Comparison of ENCODE assay signal across 9 cellular contexts in genomic region chr11:85826096-85826855, GRCh38. TPM values are rescaled to one million over a fixed set of nuclear protein-coding genes. Genes with fewer than 3 reads are reported as not detected.
DNase-seq lines count a peak whose midpoint lies in the region; ATAC-seq and TF ChIP-seq lines count a peak whose summit lies in the region.
"Had no signal": no experiment of that assay in that cellular context is flagged by ENCODE, and none has a peak within 500 bp of the region (broad histone marks: within the 10 kb centered on the region; RNA-seq: fewer than 3 reads in every experiment).

No MANE protein-coding gene starts in this region.

- H3K4me2 ChIP-seq in PC-3 (ENCODE audit: low read length): peak overlapping the region; percentile 75

- no peaks in the 10 kb centered on the region for H3K9me2 ChIP-seq in PC-3 (replicated peaks; ENCODE audit: low read length)

- peaks cover 74% of the 10 kb centered on the region for H3K4me1 ChIP-seq in PC-3 (ENCODE audit: insufficient read depth, low read length)

- no peaks in the 10 kb centered on the region for H3K27me3 ChIP-seq in PC-3 (ENCODE audit: low read length)

- CTCF ChIA-PET in Calu3 (lab: Charles Lee): no interaction called here
- CTCF ChIA-PET in PC-3 (lab: Charles Lee): interaction anchor here (0.6 to 1.0 kb wide), 3 partner anchors 12 to 131 kb away, joined by 3 to 4 read pairs (median 4); no protein-coding TSS in a partner anchor

- no peaks in the 10 kb centered on the region for H4K20me1 ChIP-seq in PC-3 (ENCODE audit: low read length)

- POLR2A ChIA-PET in PC-3 (lab: Charles Lee; ENCODE audit: unreplicated experiment): no interaction called here

- ATAC-seq in GM21526 (IDR thresholded peaks at IDR 0.05; ENCODE audit: low FRiP score, unreplicated experiment) (peak; percentile 53), PC-3 (peak; percentile 14; the same call in 1 of the 2 replicates), HG02588 (IDR thresholded peaks at IDR 0.05; ENCODE audit: unreplicated experiment) (no peak)

- H3K27me3 Mint-ChIP-seq in Calu3 (ENCODE audit: unreplicated experiment): no peaks in the 10 kb centered on the region
- H3K27me3 Mint-ChIP-seq: stimulated activated naive CD8-positive, alpha-beta T cell treated with anti-CD3 and anti-CD28 coated beads, Interleukin-15, Interleukin-2, amounts not matched to agents 100 ng/mL and 50 ng/mL, for 24 hours had no signal

- no peak overlapping the region for H3K27ac Mint-ChIP-seq in Calu3 (ENCODE audit: unreplicated experiment)
- H3K27ac Mint-ChIP-seq: stimulated activated naive CD8-positive, alpha-beta T cell treated with anti-CD3 and anti-CD28 coated beads, Interleukin-15, Interleukin-2, amounts not matched to agents 100 ng/mL and 50 ng/mL, for 24 hours had no signal

- H3K79me2 ChIP-seq in PC-3 (ENCODE audit: low read length): no peaks in the 10 kb centered on the region

- H3K9me3 ChIP-seq in PC-3 (ENCODE audit: low read length): no peaks in the 10 kb centered on the region

- H3K36me3 Mint-ChIP-seq in Calu3 (ENCODE audit: insufficient read depth, unreplicated experiment): no peaks in the 10 kb centered on the region

- TF ChIP-seq CTCF in Calu3 (IDR thresholded peaks at IDR 0.05; ENCODE audit: unreplicated experiment): no peak
- peak; percentile 93 for TF ChIP-seq CTCF in PC-3 (conservative IDR thresholded peaks at IDR 0.05; ENCODE audit: low read depth, low read length)

- H3K4me3 Mint-ChIP-seq in Calu3 (ENCODE audit: low read depth, unreplicated experiment): no peak overlapping the region
- H3K4me3 Mint-ChIP-seq: stimulated activated naive CD8-positive, alpha-beta T cell treated with anti-CD3 and anti-CD28 coated beads, Interleukin-15, Interleukin-2, amounts not matched to agents 100 ng/mL and 50 ng/mL, for 24 hours had no signal

- no peak overlapping the region for H2AFZ ChIP-seq in PC-3 (ENCODE audit: low read length)

- H3F3A ChIP-seq in PC-3 (ENCODE audit: low read length, unreplicated experiment): peaks cover 20% of the 10 kb centered on the region

- BruUV-seq in Calu3 (replicated peaks; lab: Mats Ljungman, UMichigan) (no TSS peak), PC-3 (replicated peaks; lab: Mats Ljungman, UMichigan) (no TSS peak)

- H3K4me1 Mint-ChIP-seq in Calu3 (ENCODE audit: low read depth, unreplicated experiment): peaks cover 33% of the 10 kb centered on the region

- H3K9ac ChIP-seq in PC-3 (ENCODE audit: low read length): peak overlapping the region; percentile 74; the same call in 1 of the 2 replicates

- H3K27ac ChIP-seq in PC-3 (ENCODE audit: low read length): peak overlapping the region; percentile 96

- intact Hi-C loops in Calu3 (cut with micrococcal nuclease; ENCODE audit: unreplicated experiment): no loop called here
- intact Hi-C loops in PC-3 (cut with micrococcal nuclease): loop anchor here (10.0 kb wide), 1 partner anchor 231 kb away; no protein-coding TSS in a partner anchor
- intact Hi-C loops in posterior vena cava (cut with DNase I): no loop called here

- H3K4me3 ChIP-seq in PC-3 (ENCODE audit: low read length): no peak overlapping the region

- H3K36me3 ChIP-seq in PC-3 (ENCODE audit: low read depth, low read length): no peaks in the 10 kb centered on the region

- peak; percentile 34 for DNase-seq in Calu3
- peak; percentile 78 for DNase-seq in PC-3
- DNase-seq in cerebellum (ENCODE audit: low spot score): peak; percentile 75
- DNase-seq in medulla oblongata (ENCODE audit: extremely low spot score): peak; percentile 37
- DNase-seq in posterior vena cava (ENCODE audit: low spot score): no peak
- no peak for DNase-seq in NCI-H526 treated with DMSO at 0.1 percent for 48 hours (lab: John Stamatoyannopoulos, UW)

- no peaks in the 10 kb centered on the region for H3K9me3 Mint-ChIP-seq in Calu3 (ENCODE audit: low read depth, unreplicated experiment)
- H3K9me3 Mint-ChIP-seq: stimulated activated naive CD8-positive, alpha-beta T cell treated with anti-CD3 and anti-CD28 coated beads, Interleukin-15, Interleukin-2, amounts not matched to agents 100 ng/mL and 50 ng/mL, for 24 hours had no signal

RNA-seq across cellular contexts. Expression of gene SYTL2, which starts 15.3 kb away (rescaled TPM):
- total RNA-seq in Calu3 (2022) (10.6 and 19.1 TPM in 2 replicates), PC-3 (2014; rRNA removed) (51.7 and 57.1 TPM in 2 replicates), cerebellum (15.2 TPM), posterior vena cava (100 to 1,000 TPM; 144 to 183 TPM)

RNA-seq across cellular contexts. Expression of gene CCDC83, which starts 28.9 kb away (rescaled TPM):
- total RNA-seq in Calu3 (2022): not detected in 2 replicates
- total RNA-seq in PC-3 (2014; rRNA removed): 0.22 TPM in 1 of 2 replicates, not detected in the other
- total RNA-seq in cerebellum: not detected
- total RNA-seq in posterior vena cava: not detected

Comparison
In these comparisons a context has a peak if more than half of its experiments do, and no peak if none do; other contexts are left out.
1. DNase-seq: peak in Calu3 (single experiment), PC-3 (single experiment), cerebellum (single experiment) and medulla oblongata (single experiment); none in posterior vena cava (single experiment) and NCI-H526 treated with DMSO at 0.1 percent for 48 hours (single experiment).